ENCODE assay signal across 1 cellular context in genomic region chr17:49495842-49496182, GRCh38.
TF ChIP-seq lines count a peak whose summit lies in the region.

No MANE protein-coding gene starts in this region.

TF ChIP-seq in HEK293, 187 proteins besides CTCF, POLR2A, EP300 and RAD21 (continued from another document and continues in another):
- TF ChIP-seq ZNF600 (tag by site-specific recombination; IDR thresholded peaks at IDR 0.05): peak; percentile 9; the same call in 1 of the 2 replicates
- TF ChIP-seq ZNF366 (tag by site-specific recombination; conservative IDR thresholded peaks at IDR 0.05): peak; percentile 85
- no peak for TF ChIP-seq ZNF174 (tag by site-specific recombination; IDR thresholded peaks at IDR 0.05)
- TF ChIP-seq ZNF175 (tag by site-specific recombination; IDR thresholded peaks at IDR 0.05): no peak
- peak; percentile 48; the same call in 1 of the 2 replicates for TF ChIP-seq ZNF335 (tag by site-specific recombination; conservative IDR thresholded peaks at IDR 0.05)
- TF ChIP-seq BCL11B (tag by site-specific recombination; IDR thresholded peaks at IDR 0.05; ENCODE audit: low read depth): peak; percentile 17; the same call in 1 of the 2 replicates
- TF ChIP-seq ZNF660 (tag by site-specific recombination; IDR thresholded peaks at IDR 0.05): no peak
- no peak for TF ChIP-seq ZNF292 (tag by site-specific recombination; IDR thresholded peaks at IDR 0.05; ENCODE audit: borderline replicate concordance, low read depth)
- TF ChIP-seq, protein P1, sequence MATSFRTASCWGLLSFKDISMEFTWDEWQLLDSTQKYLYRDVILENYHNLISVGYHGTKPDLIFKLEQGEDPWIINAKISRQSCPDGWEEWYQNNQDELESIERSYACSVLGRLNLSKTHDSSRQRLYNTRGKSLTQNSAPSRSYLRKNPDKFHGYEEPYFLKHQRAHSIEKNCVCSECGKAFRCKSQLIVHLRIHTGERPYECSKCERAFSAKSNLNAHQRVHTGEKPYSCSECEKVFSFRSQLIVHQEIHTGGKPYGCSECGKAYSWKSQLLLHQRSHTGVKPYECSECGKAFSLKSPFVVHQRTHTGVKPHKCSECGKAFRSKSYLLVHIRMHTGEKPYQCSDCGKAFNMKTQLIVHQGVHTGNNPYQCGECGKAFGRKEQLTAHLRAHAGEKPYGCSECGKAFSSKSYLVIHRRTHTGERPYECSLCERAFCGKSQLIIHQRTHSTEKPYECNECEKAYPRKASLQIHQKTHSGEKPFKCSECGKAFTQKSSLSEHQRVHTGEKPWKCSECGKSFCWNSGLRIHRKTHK (tag by site-specific recombination; IDR thresholded peaks at IDR 0.05): no peak
- TF ChIP-seq ZSCAN23 (tag by site-specific recombination; IDR thresholded peaks at IDR 0.05): no peak
- no peak for TF ChIP-seq ZNF37A (tag by site-specific recombination; IDR thresholded peaks at IDR 0.05)
- TF ChIP-seq ZSCAN30 (tag by site-specific recombination; IDR thresholded peaks at IDR 0.05): no peak
- no peak for TF ChIP-seq ZFP3 (tag by site-specific recombination; IDR thresholded peaks at IDR 0.05; ENCODE audit: low read depth)
- TF ChIP-seq ZNF670 (tag by site-specific recombination; IDR thresholded peaks at IDR 0.05; ENCODE audit: low read depth): no peak
- TF ChIP-seq SP3 (tag by site-specific recombination; IDR thresholded peaks at IDR 0.05): no peak
- no peak for TF ChIP-seq ZNF155 (tag by site-specific recombination; IDR thresholded peaks at IDR 0.05)
- TF ChIP-seq TSHZ1 (tag by site-specific recombination; IDR thresholded peaks at IDR 0.05; ENCODE audit: borderline replicate concordance): no peak
- TF ChIP-seq ZNF223 (tag by site-specific recombination; IDR thresholded peaks at IDR 0.05): no peak
- no peak for TF ChIP-seq ZNF211 (tag by site-specific recombination; IDR thresholded peaks at IDR 0.05; ENCODE audit: low read depth)
- TF ChIP-seq ZNF398 (tag by site-specific recombination; IDR thresholded peaks at IDR 0.05): peak; percentile 76
- peak; percentile 51 for TF ChIP-seq PATZ1 (tag by site-specific recombination; IDR thresholded peaks at IDR 0.05)
- TF ChIP-seq ZBTB7A (tag by site-specific recombination; IDR thresholded peaks at IDR 0.05; ENCODE audit: low read depth): peak; percentile 95
- TF ChIP-seq WT1 (tag by site-specific recombination; IDR thresholded peaks at IDR 0.05): no peak
- TF ChIP-seq MZF1 (tag by site-specific recombination; IDR thresholded peaks at IDR 0.05; ENCODE audit: borderline replicate concordance): no peak
- no peak for TF ChIP-seq ZNF426 (tag by site-specific recombination; IDR thresholded peaks at IDR 0.05)
- TF ChIP-seq ZNF138 (tag by site-specific recombination; IDR thresholded peaks at IDR 0.05; ENCODE audit: borderline replicate concordance): no peak
- no peak for TF ChIP-seq ZNF148 (tag by site-specific recombination; IDR thresholded peaks at IDR 0.05; ENCODE audit: borderline replicate concordance)
- TF ChIP-seq ZNF560 (tag by site-specific recombination; IDR thresholded peaks at IDR 0.05; ENCODE audit: borderline replicate concordance): no peak
- TF ChIP-seq YY2 (tag by site-specific recombination; IDR thresholded peaks at IDR 0.05): peak; percentile 21; the same call in 1 of the 2 replicates
- TF ChIP-seq, protein P2, sequence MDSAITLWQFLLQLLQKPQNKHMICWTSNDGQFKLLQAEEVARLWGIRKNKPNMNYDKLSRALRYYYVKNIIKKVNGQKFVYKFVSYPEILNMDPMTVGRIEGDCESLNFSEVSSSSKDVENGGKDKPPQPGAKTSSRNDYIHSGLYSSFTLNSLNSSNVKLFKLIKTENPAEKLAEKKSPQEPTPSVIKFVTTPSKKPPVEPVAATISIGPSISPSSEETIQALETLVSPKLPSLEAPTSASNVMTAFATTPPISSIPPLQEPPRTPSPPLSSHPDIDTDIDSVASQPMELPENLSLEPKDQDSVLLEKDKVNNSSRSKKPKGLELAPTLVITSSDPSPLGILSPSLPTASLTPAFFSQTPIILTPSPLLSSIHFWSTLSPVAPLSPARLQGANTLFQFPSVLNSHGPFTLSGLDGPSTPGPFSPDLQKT (IDR thresholded peaks at IDR 0.05; ENCODE audit: borderline replicate concordance, low read depth, low read length): no peak
- TF ChIP-seq ZBTB20 (tag by site-specific recombination; IDR thresholded peaks at IDR 0.05): peak; percentile 41; the same call in 1 of the 2 replicates
- no peak for TF ChIP-seq ZNF629 (tag by site-specific recombination; IDR thresholded peaks at IDR 0.05)
- no peak for TF ChIP-seq GLIS1 (tag by site-specific recombination; IDR thresholded peaks at IDR 0.05)
- TF ChIP-seq ZNF513 (tag by site-specific recombination; IDR thresholded peaks at IDR 0.05): no peak
- no peak for TF ChIP-seq ZNF701 (tag by site-specific recombination; IDR thresholded peaks at IDR 0.05)
- no peak for TF ChIP-seq ZNF677 (tag by site-specific recombination; IDR thresholded peaks at IDR 0.05)
- no peak for TF ChIP-seq ZNF621 (tag by site-specific recombination; IDR thresholded peaks at IDR 0.05)
- peak; percentile 48; the same call in 1 of the 2 replicates for TF ChIP-seq ZNF76 (tag by site-specific recombination; IDR thresholded peaks at IDR 0.05; ENCODE audit: borderline replicate concordance, low read depth)
- TF ChIP-seq, protein P3, sequence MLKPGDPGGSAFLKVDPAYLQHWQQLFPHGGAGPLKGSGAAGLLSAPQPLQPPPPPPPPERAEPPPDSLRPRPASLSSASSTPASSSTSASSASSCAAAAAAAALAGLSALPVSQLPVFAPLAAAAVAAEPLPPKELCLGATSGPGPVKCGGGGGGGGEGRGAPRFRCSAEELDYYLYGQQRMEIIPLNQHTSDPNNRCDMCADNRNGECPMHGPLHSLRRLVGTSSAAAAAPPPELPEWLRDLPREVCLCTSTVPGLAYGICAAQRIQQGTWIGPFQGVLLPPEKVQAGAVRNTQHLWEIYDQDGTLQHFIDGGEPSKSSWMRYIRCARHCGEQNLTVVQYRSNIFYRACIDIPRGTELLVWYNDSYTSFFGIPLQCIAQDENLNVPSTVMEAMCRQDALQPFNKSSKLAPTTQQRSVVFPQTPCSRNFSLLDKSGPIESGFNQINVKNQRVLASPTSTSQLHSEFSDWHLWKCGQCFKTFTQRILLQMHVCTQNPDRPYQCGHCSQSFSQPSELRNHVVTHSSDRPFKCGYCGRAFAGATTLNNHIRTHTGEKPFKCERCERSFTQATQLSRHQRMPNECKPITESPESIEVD (tag by site-specific recombination; IDR thresholded peaks at IDR 0.05): no peak
- TF ChIP-seq ZNF558 (tag by site-specific recombination; IDR thresholded peaks at IDR 0.05): no peak
- TF ChIP-seq ZNF501 (tag by site-specific recombination; IDR thresholded peaks at IDR 0.05): no peak
- TF ChIP-seq, protein P4, sequence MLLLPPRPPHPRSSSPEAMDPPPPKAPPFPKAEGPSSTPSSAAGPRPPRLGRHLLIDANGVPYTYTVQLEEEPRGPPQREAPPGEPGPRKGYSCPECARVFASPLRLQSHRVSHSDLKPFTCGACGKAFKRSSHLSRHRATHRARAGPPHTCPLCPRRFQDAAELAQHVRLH (tag by site-specific recombination; IDR thresholded peaks at IDR 0.05): no peak
- no peak for TF ChIP-seq KLF9 (tag by site-specific recombination; IDR thresholded peaks at IDR 0.05; ENCODE audit: low read depth)
- no peak for TF ChIP-seq IKZF3 (tag by site-specific recombination; IDR thresholded peaks at IDR 0.05)
- TF ChIP-seq ZBTB49 (tag by site-specific recombination; IDR thresholded peaks at IDR 0.05; ENCODE audit: low read depth): no peak
